16 cellular contexts compared by ENCODE assay signal in the genomic region with DNA sequence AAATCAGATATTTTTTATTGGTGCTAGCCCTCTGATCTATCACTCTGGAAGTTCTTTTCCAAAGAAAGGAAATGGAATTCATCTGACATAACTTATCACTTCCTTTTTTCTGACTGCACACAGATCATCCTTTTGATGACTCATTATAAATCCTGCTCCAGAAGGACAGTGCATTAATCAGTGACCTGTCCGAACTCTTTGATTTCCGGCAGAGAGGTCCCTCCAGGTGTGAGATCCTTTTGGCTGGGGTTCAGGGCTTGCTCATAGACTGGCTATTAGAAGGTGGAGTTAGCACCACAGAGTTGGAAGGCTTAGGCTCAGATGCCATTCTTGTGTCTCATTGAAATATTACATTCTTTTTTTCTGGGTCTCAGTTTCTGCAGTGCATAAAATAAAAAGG.
DNase-seq lines count a peak whose midpoint lies in the region; ATAC-seq and TF ChIP-seq lines count a peak whose summit lies in the region.
"Had no signal": no experiment of that assay in that cellular context is flagged by ENCODE, and none has a peak within 500 bp of the region (broad histone marks: within the 10 kb centered on the region; RNA-seq: fewer than 3 reads in every experiment).

No MANE protein-coding gene starts in this region.

- peaks cover 49% of the 10 kb centered on the region for H3K4me1 Mint-ChIP-seq in mesothelial cell of epicardium

- no peaks in the 10 kb centered on the region for H4K20me1 ChIP-seq in mammary epithelial cell (ENCODE audit: insufficient read depth, low read length)

- no peak overlapping the region for H2AFZ ChIP-seq in mammary epithelial cell (ENCODE audit: low read depth, low read length)

- no peaks in the 10 kb centered on the region for H3K27me3 ChIP-seq in mammary epithelial cell (ENCODE audit: insufficient read depth, low read length)
- H3K27me3 ChIP-seq: uterus had no signal

- intact Hi-C loops in mammary epithelial cell (cut with micrococcal nuclease) = loop anchor here (1.0 to 5.0 kb wide), 4 partner anchors 57 to 212 kb away; no protein-coding TSS in a partner anchor

- WGBS in mammary epithelial cell (ENCODE audit: low coverage, missing lambda C conversion rate) = 0% methylated on average over 2 of the region's 2 CpGs

- peak overlapping the region; percentile 68 for H3K27ac Mint-ChIP-seq in mesothelial cell of epicardium
- H3K27ac Mint-ChIP-seq: activated CD4-positive, alpha-beta memory T cell treated with anti-CD3 and anti-CD28 coated beads for 36 hours had no signal

- peak overlapping the region; percentile 78 for H3K27ac ChIP-seq in mammary epithelial cell (ENCODE audit: insufficient read depth, low read depth, low read length)
- H3K27ac ChIP-seq: coronary artery had no signal

- H3K4me3 Mint-ChIP-seq in mesothelial cell of epicardium = no peak overlapping the region
- H3K4me3 Mint-ChIP-seq: activated CD4-positive, alpha-beta memory T cell treated with anti-CD3 and anti-CD28 coated beads for 36 hours had no signal

- in situ Hi-C loops in Caki2 (cut with HindIII; ENCODE audit: low pct_unique_long_range_greater_than_20kb, low sequenced_read_pairs) = no loop called here
- in situ Hi-C loops in mammary epithelial cell (cut with MboI; ENCODE audit: low sequenced_read_pairs in 2 of 2) = loop anchor here in 1 of 2 donors (5.0 kb wide), 1 partner anchor 73 kb away; no protein-coding TSS in a partner anchor

- ATAC-seq in HG03354 (IDR thresholded peaks at IDR 0.05; ENCODE audit: poor library complexity, severe bottlenecking, unreplicated experiment) (no peak), HG02970 (IDR thresholded peaks at IDR 0.05; ENCODE audit: low FRiP score, unreplicated experiment) (no peak), HG02763 (IDR thresholded peaks at IDR 0.05; ENCODE audit: unreplicated experiment) (no peak), GM21529 (IDR thresholded peaks at IDR 0.05; ENCODE audit: unreplicated experiment) (no peak)
- ATAC-seq: GM12878 had no signal

- CTCF ChIA-PET in mammary epithelial cell (lab: Charles Lee; ENCODE audit: low non-redundant PET) = no interaction called here

- dilution Hi-C loops in mammary epithelial cell (cut with HindIII; ENCODE audit: low sequenced_read_pairs) = no loop called here

- H3K9ac ChIP-seq in mammary epithelial cell (ENCODE audit: insufficient read depth, low read length) = no peak overlapping the region

- peaks cover 69% of the 10 kb centered on the region for H3K4me1 ChIP-seq in mammary epithelial cell (ENCODE audit: insufficient read depth, low read length)

- DNase-seq in Caki2 (ENCODE audit: low read depth) (peak; percentile 43), LoVo (ENCODE audit: low spot score) (peak; percentile 63), mammary epithelial cell (peak; percentile 86), mesothelial cell of epicardium (ENCODE audit: low spot score in 2 of 2, unreplicated experiment in 2 of 2) (no peak)
- DNase-seq: activated CD4-positive, alpha-beta memory T cell treated with anti-CD3 and anti-CD28 coated beads for 36 hours; activated naive CD4-positive, alpha-beta T cell treated with Interleukin-2 at 50 U/mL for 16 hours; NCI-H1092; NCI-H526; uterus had no signal

- H3K27me3 Mint-ChIP-seq in mesothelial cell of epicardium (ENCODE audit: low read depth) = no peaks in the 10 kb centered on the region
- H3K27me3 Mint-ChIP-seq: activated CD4-positive, alpha-beta memory T cell treated with anti-CD3 and anti-CD28 coated beads for 36 hours had no signal

- TF ChIP-seq CTCF in mammary epithelial cell (conservative IDR thresholded peaks at IDR 0.05 in 1 of 2, IDR thresholded peaks at IDR 0.05 in 1 of 2; ENCODE audit: extremely low read depth in 1 of 2, insufficient read depth in 1 of 2, low read depth in 1 of 2, low read length in 2 of 2) (no peak), mesothelial cell of epicardium (IDR thresholded peaks at IDR 0.05; ENCODE audit: unreplicated experiment) (no peak)

- BruUV-seq in mammary epithelial cell (replicated peaks; lab: Mats Ljungman, UMichigan) = no TSS peak

- no peaks in the 10 kb centered on the region for H3K36me3 Mint-ChIP-seq in mesothelial cell of epicardium
- H3K36me3 Mint-ChIP-seq: activated CD4-positive, alpha-beta memory T cell treated with anti-CD3 and anti-CD28 coated beads for 36 hours had no signal

- no peaks in the 10 kb centered on the region for H3K9me3 ChIP-seq in mammary epithelial cell (replicated peaks; ENCODE audit: insufficient read depth, low read length)
- H3K9me3 ChIP-seq: uterus had no signal

- no peaks in the 10 kb centered on the region for H3K36me3 ChIP-seq in mammary epithelial cell (ENCODE audit: insufficient read depth, low read length)
- H3K36me3 ChIP-seq: uterus had no signal

- H3K9me3 Mint-ChIP-seq in mesothelial cell of epicardium = peaks cover 5% of the 10 kb centered on the region
- H3K9me3 Mint-ChIP-seq: activated CD4-positive, alpha-beta memory T cell treated with anti-CD3 and anti-CD28 coated beads for 36 hours had no signal

- no peaks in the 10 kb centered on the region for H3K79me2 ChIP-seq in mammary epithelial cell (ENCODE audit: insufficient read depth, low read length)

- no peak overlapping the region for H3K4me2 ChIP-seq in mammary epithelial cell (ENCODE audit: insufficient read depth, low read depth, low read length)

- no peak overlapping the region for H3K4me3 ChIP-seq in mammary epithelial cell (replicated peaks in 1 of 3; ENCODE audit: insufficient read depth in 1 of 3, low read depth in 2 of 3, low read length in 3 of 3)
- H3K4me3 ChIP-seq: coronary artery, GM12878, skin epidermis, uterus had no signal

Comparison
In these comparisons a context has a peak if more than half of its experiments do, and no peak if none do; other contexts are left out.
1. DNase-seq: peak in Caki2 (single experiment), LoVo (single experiment) and mammary epithelial cell (single experiment); none in mesothelial cell of epicardium (0 of 2).